8 cellular contexts compared by ENCODE assay signal in the genomic region with DNA sequence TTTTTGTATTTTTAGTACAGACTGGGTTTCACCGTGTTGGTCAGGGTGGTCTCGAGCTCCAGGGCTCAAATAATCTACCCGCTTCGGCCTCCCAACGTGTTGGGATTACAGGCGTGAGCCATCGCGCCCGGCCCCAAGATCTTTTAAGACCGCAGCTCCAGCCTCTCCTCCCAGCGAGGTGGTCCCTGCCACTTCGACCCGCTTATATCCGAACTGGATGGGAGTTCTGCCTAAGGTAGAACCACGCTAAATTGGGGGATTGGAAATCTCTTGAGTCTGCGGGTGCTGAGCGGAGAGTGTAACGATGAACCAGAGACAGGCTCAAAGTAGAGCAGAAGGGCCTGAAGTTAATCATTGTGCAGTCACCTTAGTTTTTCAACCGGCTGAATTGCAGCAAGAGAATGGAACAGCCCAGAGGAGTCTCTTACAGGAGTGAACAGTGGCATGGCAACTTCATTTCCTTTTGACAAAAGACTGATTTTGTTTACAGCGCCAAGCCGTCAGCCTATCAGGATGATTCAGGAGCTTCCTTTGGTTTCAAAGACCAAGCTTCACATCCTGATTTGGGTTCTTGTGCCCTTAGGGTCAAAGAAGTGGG. TPM values are rescaled to one million over a fixed set of nuclear protein-coding genes. Genes with fewer than 3 reads are reported as not detected.
A peak's percentile ranks its signal among the peaks of the same experiment; 100 is the strongest.
DNase-seq lines count a peak whose midpoint lies in the region; ATAC-seq and TF ChIP-seq lines count a peak whose summit lies in the region.

No MANE protein-coding gene starts in this region.

- no peaks in the 10 kb centered on the region for H3K36me3 Mint-ChIP-seq in Caco-2 (ENCODE audit: insufficient read depth, unreplicated experiment)

- TF ChIP-seq CTCF in Caco-2 (IDR thresholded peaks at IDR 0.05; ENCODE audit: insufficient read depth in 1 of 2, low read depth in 1 of 2, low read length in 1 of 2, severe bottlenecking in 1 of 2, unreplicated experiment in 1 of 2) (no peak), NB4 (IDR thresholded peaks at IDR 0.05; ENCODE audit: low read depth, low read length) (no peak)

- peaks cover 13% of the 10 kb centered on the region for H3K4me1 Mint-ChIP-seq in Caco-2 (ENCODE audit: low read depth, unreplicated experiment)

- intact Hi-C loops in Caco-2 (cut with micrococcal nuclease; ENCODE audit: unreplicated experiment), result loop anchor here (2.0 kb wide), 1 partner anchor 31 kb away; no protein-coding TSS in a partner anchor

- H3K4me3 ChIP-seq in Caco-2 (ENCODE audit: low read depth, low read length) (peak overlapping the region; percentile 70), NB4 (ENCODE audit: low read depth, low read length) (peak overlapping the region; percentile 65), iPS-18c (ENCODE audit: insufficient read depth, low read depth, low read length) (peak overlapping the region; percentile 51), skin epidermis (peak overlapping the region; percentile 49 to 93 (median 82))

- peaks cover 25% of the 10 kb centered on the region for H3K4me1 ChIP-seq in Caco-2

- peak overlapping the region in 20 of 21 experiments; percentile 13 to 93 (median 78) for H3K27ac ChIP-seq in skin epidermis

- POLR2A ChIA-PET in Caco-2 (lab: Charles Lee), result no interaction called here

- no peaks in the 10 kb centered on the region for H3K36me3 ChIP-seq in Caco-2 (ENCODE audit: control insufficient read depth, insufficient read depth, low read length)

- DNase-seq in Caco-2, result peak in 1 of 2 experiments; percentile 15
- peak; percentile 59 for DNase-seq in NB4 (ENCODE audit: low read depth)
- DNase-seq in amniotic epithelial cell (ENCODE audit: low read depth), result peak; percentile 6
- no peak for DNase-seq in NCI-H187 (lab: John Stamatoyannopoulos, UW)
- DNase-seq in NCI-H2029 (lab: John Stamatoyannopoulos, UW), result no peak

- peak overlapping the region; percentile 42 for H3K27ac Mint-ChIP-seq in Caco-2 (ENCODE audit: unreplicated experiment)

- H3K27me3 ChIP-seq in Caco-2 (replicated peaks; ENCODE audit: control insufficient read depth, insufficient read depth, low read length), result no peaks in the 10 kb centered on the region; the same call in 1 of the 2 replicates

- no TSS peak for BruUV-seq in Caco-2 (replicated peaks; lab: Mats Ljungman, UMichigan)

- CTCF ChIA-PET in Caco-2 (lab: Charles Lee), result interaction anchor here (0.6 to 1.3 kb wide), 2 partner anchors 24 to 375 kb away, joined by 4 to 5 read pairs; no protein-coding TSS in a partner anchor

- no peak for TF ChIP-seq POLR2A in NB4 (IDR thresholded peaks at IDR 0.05; ENCODE audit: extremely low read depth, insufficient read length)

- H3K27me3 Mint-ChIP-seq in Caco-2 (ENCODE audit: insufficient read depth, unreplicated experiment), result no peaks in the 10 kb centered on the region

- peak overlapping the region; percentile 83 for H3K4me3 Mint-ChIP-seq in Caco-2 (ENCODE audit: unreplicated experiment)

- peak; percentile 23 for ATAC-seq in GM21381 (IDR thresholded peaks at IDR 0.05; ENCODE audit: unreplicated experiment)

- no peaks in the 10 kb centered on the region for H3K9me3 Mint-ChIP-seq in Caco-2 (ENCODE audit: unreplicated experiment)

- H3K9me3 ChIP-seq in Caco-2 (no peaks in the 10 kb centered on the region), iPS-18c (ENCODE audit: control insufficient read depth, insufficient read depth, low read length) (no peaks in the 10 kb centered on the region)

RNA-seq across cellular contexts. Expression of gene CYB5R1, which starts 0.7 kb away (rescaled TPM):
- 28.0 and 29.6 TPM in 2 replicates for total RNA-seq in Caco-2 (2022)

RNA-seq across cellular contexts. Expression of gene ADIPOR1, which starts 9.7 kb away (rescaled TPM):
- total RNA-seq in Caco-2 (2022), result 68.3 and 71.4 TPM in 2 replicates

RNA-seq across cellular contexts. Expression of gene TMEM183A, which starts 39.4 kb away (rescaled TPM):
- 62.8 and 74.3 TPM in 2 replicates for total RNA-seq in Caco-2 (2022)

RNA-seq across cellular contexts. Expression of gene KLHL12, which starts 40.7 kb away (rescaled TPM):
- total RNA-seq in Caco-2 (2022), result 23.2 and 23.6 TPM in 2 replicates

RNA-seq across cellular contexts. Expression of gene PPFIA4, which starts 58.5 kb away (rescaled TPM):
- total RNA-seq in Caco-2 (2022), result 8.7 and 9.4 TPM in 2 replicates

Comparison
In these comparisons a context has a peak if more than half of its experiments do, and no peak if none do; other contexts are left out.
1. DNase-seq: peak in NB4 (single experiment) and amniotic epithelial cell (single experiment); none in NCI-H187 (0 of 2) and NCI-H2029 (single experiment).
2. Peak in every context shown above with its lines, with median percentiles within 50 percentile points of each other: H3K4me3 ChIP-seq.